ENCODE assay signal across 20 cellular contexts in genomic region chr14:35338731-35339405, GRCh38. TPM values are rescaled to one million over a fixed set of nuclear protein-coding genes. Genes with fewer than 3 reads are reported as not detected.
A peak's percentile ranks its signal among the peaks of the same experiment; 100 is the strongest.
DNase-seq lines count a peak whose midpoint lies in the region; ATAC-seq and TF ChIP-seq lines count a peak whose summit lies in the region.
"Had no signal": no experiment of that assay in that cellular context is flagged by ENCODE, and none has a peak within 500 bp of the region (broad histone marks: within the 10 kb centered on the region; RNA-seq: fewer than 3 reads in every experiment).

No MANE protein-coding gene starts in this region.

- peak overlapping the region in 3 of 4 donors; percentile 81 to 94 (median 91) for H3K27ac ChIP-seq in esophagus squamous epithelium
- H3K27ac ChIP-seq in neural progenitor cell = no peak overlapping the region
- peak overlapping the region; percentile 94 for H3K27ac ChIP-seq in upper lobe of right lung
- H3K27ac ChIP-seq: 22Rv1, VCaP had no signal

- ATAC-seq in activated CD8-positive, alpha-beta T cell treated with anti-CD3 and anti-CD28 coated beads, Interleukin-2, amount 10 ng/mL, durations not matched to agents 7 days and 5 days = no peak
- no peak for ATAC-seq in activated CD8-positive, alpha-beta T cell treated with anti-CD3 and anti-CD28 coated beads for 36 hours
- ATAC-seq in upper lobe of right lung = no peak

- TF ChIP-seq POLR2A in esophagus squamous epithelium (IDR thresholded peaks at IDR 0.05) = no peak

- DNase-seq in activated CD8-positive, alpha-beta T cell treated with anti-CD3 and anti-CD28 coated beads, Interleukin-2, amount 10 ng/mL, durations not matched to agents 7 days and 5 days = no peak
- DNase-seq in activated CD8-positive, alpha-beta T cell treated with anti-CD3 and anti-CD28 coated beads for 36 hours = no peak
- DNase-seq in esophagus squamous epithelium (lab: John Stamatoyannopoulos, UW) = no peak
- no peak for DNase-seq in neural progenitor cell (ENCODE audit: low spot score)
- no peak for DNase-seq in upper lobe of right lung
- DNase-seq in NCI-H187 (lab: John Stamatoyannopoulos, UW) = no peak
- DNase-seq in activated CD4-positive, CD25-positive, alpha-beta regulatory T cell treated with anti-CD3 and anti-CD28 coated beads, Interleukin-2, amount 50 U/mL, for 72 hours = no peak
- no peak for DNase-seq in NCI-H146 (lab: John Stamatoyannopoulos, UW)
- DNase-seq: activated CD4-positive, alpha-beta T cell treated with anti-CD3 and anti-CD28 coated beads, Interleukin-2, amount 50 U/mL, for 4 hours; BE2C; endodermal cell; H9; immature natural killer cell; NCI-H524 treated with DMSO at 0.1 percent for 48 hours; stimulated activated CD4-positive, alpha-beta T cell treated with anti-CD3 and anti-CD28 coated beads, Interleukin-12 subunit alpha, Interleukin-12 subunit beta, amount 100 ng/mL, for 4 hours; testis had no signal

- H3F3A ChIP-seq in neural progenitor cell (ENCODE audit: low read depth) = peaks cover 19% of the 10 kb centered on the region

- no peak overlapping the region for H2AFZ ChIP-seq in neural progenitor cell (replicated peaks)

- no peaks in the 10 kb centered on the region for H3K9me3 ChIP-seq in esophagus squamous epithelium
- H3K9me3 ChIP-seq in neural progenitor cell (ENCODE audit: low read depth) = no peaks in the 10 kb centered on the region
- no peaks in the 10 kb centered on the region for H3K9me3 ChIP-seq in upper lobe of right lung
- H3K9me3 ChIP-seq: BE2C, testis had no signal

- peak overlapping the region; percentile 87 for H3K27ac Mint-ChIP-seq in activated CD8-positive, alpha-beta T cell treated with anti-CD3 and anti-CD28 coated beads, Interleukin-2, amount 10 ng/mL, durations not matched to agents 7 days and 5 days
- H3K27ac Mint-ChIP-seq in activated CD8-positive, alpha-beta T cell treated with anti-CD3 and anti-CD28 coated beads for 36 hours = no peak overlapping the region
- H3K27ac Mint-ChIP-seq in neural progenitor cell = peak overlapping the region; percentile 60
- H3K27ac Mint-ChIP-seq: activated naive CD4-positive, alpha-beta T cell treated with anti-CD3 and anti-CD28 coated beads, Interleukin-2, amount 50 U/mL, for 24 hours; endodermal cell; H9 had no signal

- peaks cover 86 to 100% (median 91%) of the 10 kb centered on the region in 3 donors for H3K4me1 ChIP-seq in esophagus squamous epithelium
- H3K4me1 ChIP-seq in neural progenitor cell = peaks cover 20% of the 10 kb centered on the region
- H3K4me1 ChIP-seq in upper lobe of right lung = peaks cover 98% of the 10 kb centered on the region

- H3K4me3 ChIP-seq in esophagus squamous epithelium (no peak overlapping the region), neural progenitor cell (no peak overlapping the region), upper lobe of right lung (no peak overlapping the region)
- H3K4me3 ChIP-seq: testis had no signal

- H3K9ac ChIP-seq in neural progenitor cell = no peak overlapping the region

- no peaks in the 10 kb centered on the region for H3K27me3 Mint-ChIP-seq in activated CD8-positive, alpha-beta T cell treated with anti-CD3 and anti-CD28 coated beads, Interleukin-2, amount 10 ng/mL, durations not matched to agents 7 days and 5 days (ENCODE audit: low read depth)
- no peaks in the 10 kb centered on the region for H3K27me3 Mint-ChIP-seq in activated CD8-positive, alpha-beta T cell treated with anti-CD3 and anti-CD28 coated beads for 36 hours
- peaks cover 7% of the 10 kb centered on the region for H3K27me3 Mint-ChIP-seq in neural progenitor cell (ENCODE audit: insufficient read depth, low read depth)
- H3K27me3 Mint-ChIP-seq: activated naive CD4-positive, alpha-beta T cell treated with anti-CD3 and anti-CD28 coated beads, Interleukin-2, amount 50 U/mL, for 24 hours had no signal

- no peaks in the 10 kb centered on the region for H3K27me3 ChIP-seq in esophagus squamous epithelium
- no peaks in the 10 kb centered on the region for H3K27me3 ChIP-seq in neural progenitor cell
- no peaks in the 10 kb centered on the region for H3K27me3 ChIP-seq in upper lobe of right lung
- H3K27me3 ChIP-seq: BE2C, testis had no signal

- POLR2A ChIA-PET in activated CD8-positive, alpha-beta T cell treated with anti-CD3 and anti-CD28 coated beads, Interleukin-2, amount 10 ng/mL, durations not matched to agents 7 days and 5 days (lab: Charles Lee) = interaction anchor here (0.9 to 2.6 kb wide), 5 partner anchors 13 to 66 kb away, joined by 3 to 32 read pairs (median 8); partner anchors contain the start of genes NFKBIA and PSMA6
- POLR2A ChIA-PET in activated CD8-positive, alpha-beta T cell treated with anti-CD3 and anti-CD28 coated beads for 36 hours (lab: Charles Lee) = interaction anchor here (1.2 to 11.8 kb wide), 4 partner anchors 29 to 77 kb away, joined by 3 to 157 read pairs (median 6); partner anchors contain the start of gene NFKBIA

- H3K36me3 ChIP-seq in esophagus squamous epithelium = no peaks in the 10 kb centered on the region
- no peaks in the 10 kb centered on the region for H3K36me3 ChIP-seq in neural progenitor cell
- H3K36me3 ChIP-seq in upper lobe of right lung = no peaks in the 10 kb centered on the region
- H3K36me3 ChIP-seq: BE2C had no signal

- H4K20me1 ChIP-seq in neural progenitor cell (ENCODE audit: low read depth) = no peaks in the 10 kb centered on the region

- WGBS in esophagus squamous epithelium, 2 donors = 74 to 88% methylated on average over 10 to 11 of the region's 16 CpGs

- CTCF ChIA-PET in activated CD8-positive, alpha-beta T cell treated with anti-CD3 and anti-CD28 coated beads, Interleukin-2, amount 10 ng/mL, durations not matched to agents 7 days and 5 days (lab: Charles Lee) = interaction anchor here (1.0 to 2.2 kb wide), 5 partner anchors 14 to 109 kb away, joined by 3 to 16 read pairs (median 4); partner anchors contain the start of gene NFKBIA
- CTCF ChIA-PET in activated CD8-positive, alpha-beta T cell treated with anti-CD3 and anti-CD28 coated beads for 36 hours (lab: Charles Lee) = interaction anchor here (1.1 to 1.3 kb wide), 2 partner anchors 75 to 83 kb away, joined by 3 read pairs; no protein-coding TSS in a partner anchor

- intact Hi-C loops in activated CD8-positive, alpha-beta T cell treated with anti-CD3 and anti-CD28 coated beads for 36 hours (cut with micrococcal nuclease) = no loop called here
- intact Hi-C loops in esophagus squamous epithelium (cut with DNase I) (loop anchor here (5.0 kb wide), 1 partner anchor 63 kb away; the partner anchor contains the start of gene NFKBIA), upper lobe of right lung (cut with DNase I) (loop anchor here (5.0 kb wide), 1 partner anchor 63 kb away; the partner anchor contains the start of gene NFKBIA)

- no peak overlapping the region for H3K4me2 ChIP-seq in neural progenitor cell

- peaks cover 43% of the 10 kb centered on the region for H3K4me1 Mint-ChIP-seq in activated CD8-positive, alpha-beta T cell treated with anti-CD3 and anti-CD28 coated beads, Interleukin-2, amount 10 ng/mL, durations not matched to agents 7 days and 5 days (ENCODE audit: low read depth)
- H3K4me1 Mint-ChIP-seq in activated CD8-positive, alpha-beta T cell treated with anti-CD3 and anti-CD28 coated beads for 36 hours (ENCODE audit: low read depth) = peaks cover 35% of the 10 kb centered on the region
- peaks cover 21% of the 10 kb centered on the region for H3K4me1 Mint-ChIP-seq in neural progenitor cell

- no peaks in the 10 kb centered on the region for H3K79me2 ChIP-seq in neural progenitor cell (ENCODE audit: low read depth)

- no peak for TF ChIP-seq CTCF in activated CD8-positive, alpha-beta T cell treated with anti-CD3 and anti-CD28 coated beads for 36 hours (IDR thresholded peaks at IDR 0.05)
- TF ChIP-seq CTCF in esophagus squamous epithelium (IDR thresholded peaks at IDR 0.05) (no peak), neural progenitor cell (IDR thresholded peaks at IDR 0.05) (no peak), upper lobe of right lung (IDR thresholded peaks at IDR 0.05) (no peak)

- H3K36me3 Mint-ChIP-seq in activated CD8-positive, alpha-beta T cell treated with anti-CD3 and anti-CD28 coated beads, Interleukin-2, amount 10 ng/mL, durations not matched to agents 7 days and 5 days (ENCODE audit: low read depth) = no peaks in the 10 kb centered on the region
- H3K36me3 Mint-ChIP-seq in activated CD8-positive, alpha-beta T cell treated with anti-CD3 and anti-CD28 coated beads for 36 hours (ENCODE audit: low read depth) = no peaks in the 10 kb centered on the region
- H3K36me3 Mint-ChIP-seq in neural progenitor cell = no peaks in the 10 kb centered on the region
- H3K36me3 Mint-ChIP-seq: activated naive CD4-positive, alpha-beta T cell treated with anti-CD3 and anti-CD28 coated beads, Interleukin-2, amount 50 U/mL, for 24 hours; immature natural killer cell had no signal

- no peaks in the 10 kb centered on the region for H3K9me3 Mint-ChIP-seq in activated CD8-positive, alpha-beta T cell treated with anti-CD3 and anti-CD28 coated beads, Interleukin-2, amount 10 ng/mL, durations not matched to agents 7 days and 5 days (ENCODE audit: insufficient read depth)
- no peaks in the 10 kb centered on the region for H3K9me3 Mint-ChIP-seq in activated CD8-positive, alpha-beta T cell treated with anti-CD3 and anti-CD28 coated beads for 36 hours
- H3K9me3 Mint-ChIP-seq in neural progenitor cell = no peaks in the 10 kb centered on the region
- H3K9me3 Mint-ChIP-seq: activated naive CD4-positive, alpha-beta T cell treated with anti-CD3 and anti-CD28 coated beads, Interleukin-2, amount 50 U/mL, for 24 hours; endodermal cell; H9; immature natural killer cell; T-helper 1 cell treated with Interleukin-12 subunit alpha and Interleukin-12 subunit beta and Interleukin-4 antibody, amounts not matched to agents 30 μg/mL and 1 μg/mL, for 36 hours had no signal

- H3K4me3 Mint-ChIP-seq in activated CD8-positive, alpha-beta T cell treated with anti-CD3 and anti-CD28 coated beads, Interleukin-2, amount 10 ng/mL, durations not matched to agents 7 days and 5 days = no peak overlapping the region
- no peak overlapping the region for H3K4me3 Mint-ChIP-seq in activated CD8-positive, alpha-beta T cell treated with anti-CD3 and anti-CD28 coated beads for 36 hours
- no peak overlapping the region for H3K4me3 Mint-ChIP-seq in neural progenitor cell
- H3K4me3 Mint-ChIP-seq: activated naive CD4-positive, alpha-beta T cell treated with anti-CD3 and anti-CD28 coated beads, Interleukin-2, amount 50 U/mL, for 24 hours; endodermal cell; H9; T-helper 1 cell treated with Interleukin-12 subunit alpha and Interleukin-12 subunit beta and Interleukin-4 antibody, amounts not matched to agents 30 μg/mL and 1 μg/mL, for 36 hours had no signal

RNA-seq across cellular contexts. Expression of gene PSMA6, which starts 46.7 kb away (rescaled TPM):
- total RNA-seq in activated CD8-positive, alpha-beta T cell treated with anti-CD3 and anti-CD28 coated beads, Interleukin-2, amount 10 ng/mL, durations not matched to agents 7 days and 5 days = 100 to 1,000 TPM; 266 to 269 TPM
- 100 to 1,000 TPM; 361 to 393 TPM for total RNA-seq in activated CD8-positive, alpha-beta T cell treated with anti-CD3 and anti-CD28 coated beads for 36 hours
- 100 to 1,000 TPM in 3 of 4 donors, 10 to 100 TPM in 1; 95.6 to 244 (median 169) TPM for total RNA-seq in esophagus squamous epithelium
- 241 and 344 TPM in 2 replicates for total RNA-seq in neural progenitor cell (ENCODE audit: low replicate concordance)
- total RNA-seq in upper lobe of right lung = 157 TPM
